In genomic region chr19:1218751-1219567, GRCh38 we compare ENCODE assay signal across 14 cellular contexts. TPM values are rescaled to one million over a fixed set of nuclear protein-coding genes. Genes with fewer than 3 reads are reported as not detected.
DNase-seq lines count a peak whose midpoint lies in the region; TF ChIP-seq lines count a peak whose summit lies in the region.
"Had no signal": no experiment of that assay in that cellular context is flagged by ENCODE, and none has a peak within 500 bp of the region (broad histone marks: within the 10 kb centered on the region; RNA-seq: fewer than 3 reads in every experiment).

No MANE protein-coding gene starts in this region.

- peak overlapping the region in 3 of 4 donors; percentile 9 to 67 (median 44) for H3K27ac ChIP-seq in Peyer's patch
- peak overlapping the region; percentile 51 for H3K27ac ChIP-seq in duodenal mucosa (ENCODE audit: low read depth, low read length)
- H3K27ac ChIP-seq in mesenchymal stem cell (ENCODE audit: low read length, poor library complexity, severe bottlenecking): no peak overlapping the region
- H3K27ac ChIP-seq in temporal lobe (ENCODE audit: low read depth, low read length): peak overlapping the region; percentile 83

- DNase-seq in Peyer's patch (no peak), mesenchymal stem cell (no peak), GF-D8 (lab: John Stamatoyannopoulos, UW) (no peak), T-helper 9 cell (no peak)
- DNase-seq in activated CD4-positive, alpha-beta memory T cell treated with anti-CD3 and anti-CD28 coated beads for 36 hours: no peak
- DNase-seq in activated CD4-positive, alpha-beta T cell treated with anti-CD3 and anti-CD28 coated beads for 4 hours: no peak
- DNase-seq: activated CD8-positive, alpha-beta T cell treated with anti-CD3 and anti-CD28 coated beads for 36 hours; natural killer cell; NCI-H1417 treated with DMSO at 0.1 percent for 48 hours; NCI-H774; stimulated activated naive CD8-positive, alpha-beta T cell treated with anti-CD3 and anti-CD28 coated beads, Interleukin-15, amount 100 ng/mL, for 72 hours had no signal

- H3K27me3 ChIP-seq in Peyer's patch (no peaks in the 10 kb centered on the region), duodenal mucosa (ENCODE audit: control insufficient read depth in 1 of 2, insufficient read depth in 2 of 2, low read length in 2 of 2) (no peaks in the 10 kb centered on the region), mesenchymal stem cell (ENCODE audit: control insufficient read depth in 1 of 2, insufficient read depth in 1 of 2, low read length in 2 of 2) (no peaks in the 10 kb centered on the region)

- H3K23ac ChIP-seq in mesenchymal stem cell (ENCODE audit: low read length in 2 of 2): no peak overlapping the region

- H3K18ac ChIP-seq in mesenchymal stem cell (ENCODE audit: low read depth in 1 of 2, low read length in 2 of 2): peak overlapping the region in 1 of 2 experiments; percentile 37

- H3K36me3 ChIP-seq in Peyer's patch: peaks cover 0 to 44% (median 0%) of the 10 kb centered on the region in 3 donors
- peaks cover 11 to 49% of the 10 kb centered on the region in 2 donors for H3K36me3 ChIP-seq in duodenal mucosa (ENCODE audit: control insufficient read depth in 1 of 2, insufficient read depth in 2 of 2, low read length in 2 of 2)
- peaks cover 29 to 77% of the 10 kb centered on the region in 2 experiments for H3K36me3 ChIP-seq in mesenchymal stem cell (ENCODE audit: control insufficient read depth in 1 of 2, insufficient read depth in 2 of 2, low read depth in 1 of 2, low read length in 2 of 2)

- peak overlapping the region in 1 of 2 experiments; percentile 10 for H2BK12ac ChIP-seq in mesenchymal stem cell (ENCODE audit: low read length in 2 of 2)

- no peak overlapping the region for H3K27ac Mint-ChIP-seq in activated CD4-positive, alpha-beta memory T cell treated with anti-CD3 and anti-CD28 coated beads for 36 hours
- H3K27ac Mint-ChIP-seq: natural killer cell; stimulated activated naive CD8-positive, alpha-beta T cell treated with anti-CD3 and anti-CD28 coated beads, Interleukin-15, amount 100 ng/mL, for 72 hours had no signal

- no peaks in the 10 kb centered on the region for H3K36me3 Mint-ChIP-seq in activated CD4-positive, alpha-beta memory T cell treated with anti-CD3 and anti-CD28 coated beads for 36 hours
- H3K36me3 Mint-ChIP-seq: natural killer cell had no signal

- peaks cover 36% of the 10 kb centered on the region for H3K79me1 ChIP-seq in mesenchymal stem cell (replicated peaks; ENCODE audit: low read length, poor library complexity, severe bottlenecking)

- no peak overlapping the region for H3K4me2 ChIP-seq in mesenchymal stem cell (ENCODE audit: low read length, poor library complexity, severe bottlenecking)

- H2BK5ac ChIP-seq in mesenchymal stem cell (ENCODE audit: low read depth, low read length, poor library complexity, severe bottlenecking): no peak overlapping the region

- no peak for TF ChIP-seq POLR2A in Peyer's patch (IDR thresholded peaks at IDR 0.05)

- peak overlapping the region; percentile 58 for H4K91ac ChIP-seq in mesenchymal stem cell (ENCODE audit: low read length)

- H3K9ac ChIP-seq in duodenal mucosa (ENCODE audit: low read depth in 1 of 2, low read length in 2 of 2) (no peak overlapping the region), mesenchymal stem cell (ENCODE audit: low read length) (no peak overlapping the region)

- peaks cover 0 to 44% (median 5%) of the 10 kb centered on the region in 4 donors for H3K4me1 ChIP-seq in Peyer's patch
- peaks cover 8 to 21% of the 10 kb centered on the region in 2 donors for H3K4me1 ChIP-seq in duodenal mucosa (ENCODE audit: control insufficient read depth in 1 of 2, insufficient read depth in 2 of 2, low read length in 2 of 2)
- H3K4me1 ChIP-seq in mesenchymal stem cell (ENCODE audit: control insufficient read depth, insufficient read depth, low read depth, low read length): peaks cover 47% of the 10 kb centered on the region

- H3K4me3 ChIP-seq in Peyer's patch (no peak overlapping the region), duodenal mucosa (ENCODE audit: low read depth in 1 of 2, low read length in 2 of 2) (no peak overlapping the region), mesenchymal stem cell (ENCODE audit: insufficient read depth in 1 of 2, low read depth in 1 of 2, low read length in 2 of 2) (no peak overlapping the region)

- no peak overlapping the region for H3K4ac ChIP-seq in mesenchymal stem cell (ENCODE audit: low read depth in 1 of 2, low read length in 2 of 2)

- POLR2A ChIA-PET in activated CD4-positive, alpha-beta memory T cell treated with anti-CD3 and anti-CD28 coated beads for 36 hours (lab: Charles Lee): interaction anchor here (0.6 to 1.9 kb wide), 2 partner anchors 50 to 1958 kb away, joined by 4 read pairs; partner anchors contain the start of gene CIRBP

- H3K4me1 Mint-ChIP-seq in activated CD4-positive, alpha-beta memory T cell treated with anti-CD3 and anti-CD28 coated beads for 36 hours (ENCODE audit: low read depth): peaks cover 4% of the 10 kb centered on the region

- no peak overlapping the region for H4K8ac ChIP-seq in mesenchymal stem cell (ENCODE audit: low read length)

- intact Hi-C loops in activated CD4-positive, alpha-beta memory T cell treated with anti-CD3 and anti-CD28 coated beads for 36 hours (cut with micrococcal nuclease): no loop called here

- H3K9me3 ChIP-seq in Peyer's patch: no peaks in the 10 kb centered on the region
- no peaks in the 10 kb centered on the region for H3K9me3 ChIP-seq in duodenal mucosa (ENCODE audit: control insufficient read depth in 1 of 2, low read length in 2 of 2)
- H3K9me3 ChIP-seq in mesenchymal stem cell (ENCODE audit: control insufficient read depth, low read length): no peaks in the 10 kb centered on the region

- H3K27me3 Mint-ChIP-seq in activated CD4-positive, alpha-beta memory T cell treated with anti-CD3 and anti-CD28 coated beads for 36 hours: no peaks in the 10 kb centered on the region
- H3K27me3 Mint-ChIP-seq: activated CD8-positive, alpha-beta T cell treated with anti-CD3 and anti-CD28 coated beads for 36 hours; stimulated activated naive CD8-positive, alpha-beta T cell treated with anti-CD3 and anti-CD28 coated beads, Interleukin-15, amount 100 ng/mL, for 72 hours had no signal

- H3K4me3 Mint-ChIP-seq in activated CD4-positive, alpha-beta memory T cell treated with anti-CD3 and anti-CD28 coated beads for 36 hours: no peak overlapping the region
- H3K4me3 Mint-ChIP-seq: activated CD8-positive, alpha-beta T cell treated with anti-CD3 and anti-CD28 coated beads for 36 hours; H9; natural killer cell; stimulated activated naive CD8-positive, alpha-beta T cell treated with anti-CD3 and anti-CD28 coated beads, Interleukin-15, amount 100 ng/mL, for 72 hours had no signal

- no peak overlapping the region for H2AK5ac ChIP-seq in mesenchymal stem cell (ENCODE audit: low read length, severe bottlenecking)

- no peaks in the 10 kb centered on the region for H3K9me3 Mint-ChIP-seq in activated CD4-positive, alpha-beta memory T cell treated with anti-CD3 and anti-CD28 coated beads for 36 hours
- H3K9me3 Mint-ChIP-seq: activated CD8-positive, alpha-beta T cell treated with anti-CD3 and anti-CD28 coated beads for 36 hours; H9; natural killer cell; stimulated activated naive CD8-positive, alpha-beta T cell treated with anti-CD3 and anti-CD28 coated beads, Interleukin-15, amount 100 ng/mL, for 72 hours had no signal

- peak overlapping the region; percentile 35 for H2BK120ac ChIP-seq in mesenchymal stem cell (ENCODE audit: low read depth, low read length)

- no peak overlapping the region for H2BK15ac ChIP-seq in mesenchymal stem cell (ENCODE audit: low read depth, poor library complexity, severe bottlenecking)

- H2AFZ ChIP-seq in mesenchymal stem cell (ENCODE audit: low read depth, low read length): no peak overlapping the region

- no peak for TF ChIP-seq CTCF in Peyer's patch (IDR thresholded peaks at IDR 0.05)

- 94% methylated on average over 37 of the region's 37 CpGs for WGBS in mesenchymal stem cell

- no peak overlapping the region for H3K14ac ChIP-seq in mesenchymal stem cell (ENCODE audit: low read length in 2 of 2)

- CTCF ChIA-PET in activated CD4-positive, alpha-beta memory T cell treated with anti-CD3 and anti-CD28 coated beads for 36 hours (lab: Charles Lee): no interaction called here

RNA-seq across cellular contexts. Expression of gene STK11, which starts 13.4 kb away (rescaled TPM):
- total RNA-seq in Peyer's patch (100 to 1,000 TPM in 3 of 4 donors, 10 to 100 TPM in 1; 98.4 to 135 (median 117) TPM), temporal lobe (30.0 TPM)
- 31.4 TPM for polyA plus RNA-seq in mesenchymal stem cell (2013, experiment 1 of 2)
- polyA plus RNA-seq in mesenchymal stem cell (2013, experiment 2 of 2): 31.8 TPM
- total RNA-seq in activated CD4-positive, alpha-beta memory T cell treated with anti-CD3 and anti-CD28 coated beads for 36 hours: 10 to 100 TPM; 66.4 to 74.3 TPM

RNA-seq across cellular contexts. Expression of gene CBARP, which starts 18.8 kb away (rescaled TPM):
- 1 to 10 TPM in 1 of 4 donors, not detected in 3; 1.9 TPM for total RNA-seq in Peyer's patch
- polyA plus RNA-seq in mesenchymal stem cell (2013, experiment 1 of 2): 8.1 TPM
- polyA plus RNA-seq in mesenchymal stem cell (2013, experiment 2 of 2): 8.0 TPM
- 6.4 TPM for total RNA-seq in temporal lobe
- total RNA-seq in activated CD4-positive, alpha-beta memory T cell treated with anti-CD3 and anti-CD28 coated beads for 36 hours: 1 to 10 TPM; 1.3 to 2.1 TPM

RNA-seq across cellular contexts. Expression of gene ATP5F1D, which starts 22.6 kb away (rescaled TPM):
- total RNA-seq in Peyer's patch (100 to 1,000 TPM in 3 of 4 donors, 10 to 100 TPM in 1; 88.3 to 299 (median 206) TPM), temporal lobe (27.5 TPM)
- polyA plus RNA-seq in mesenchymal stem cell (2013, experiment 1 of 2): 121 TPM
- 127 TPM for polyA plus RNA-seq in mesenchymal stem cell (2013, experiment 2 of 2)
- total RNA-seq in activated CD4-positive, alpha-beta memory T cell treated with anti-CD3 and anti-CD28 coated beads for 36 hours: 100 to 1,000 TPM; 178 to 192 TPM

RNA-seq across cellular contexts. Expression of gene MIDN, which starts 29.4 kb away (rescaled TPM):
- total RNA-seq in Peyer's patch (100 to 1,000 TPM in 1 of 4 donors, 10 to 100 TPM in 3; 34.7 to 205 (median 98.9) TPM), temporal lobe (22.6 TPM)
- 58.6 TPM for polyA plus RNA-seq in mesenchymal stem cell (2013, experiment 1 of 2)
- 58.0 TPM for polyA plus RNA-seq in mesenchymal stem cell (2013, experiment 2 of 2)
- total RNA-seq in activated CD4-positive, alpha-beta memory T cell treated with anti-CD3 and anti-CD28 coated beads for 36 hours: 10 to 100 TPM; 54.1 to 54.6 TPM

RNA-seq across cellular contexts. Expression of gene SBNO2, which starts 44.9 kb away (rescaled TPM):
- 10 to 100 TPM; 26.4 to 71.0 (median 57.8) TPM for total RNA-seq in Peyer's patch
- 32.3 TPM for polyA plus RNA-seq in mesenchymal stem cell (2013, experiment 1 of 2)
- 31.7 TPM for polyA plus RNA-seq in mesenchymal stem cell (2013, experiment 2 of 2)
- total RNA-seq in temporal lobe: 5.2 TPM
- 100 to 1,000 TPM in 1 of 2 experiments, 10 to 100 TPM in 1; 96.9 to 110 TPM for total RNA-seq in activated CD4-positive, alpha-beta memory T cell treated with anti-CD3 and anti-CD28 coated beads for 36 hours
